Comparison of ENCODE assay signal across 12 cellular contexts in genomic region chr15:99016680-99017321, GRCh38. TPM values are rescaled to one million over a fixed set of nuclear protein-coding genes. Genes with fewer than 3 reads are reported as not detected.
DNase-seq lines count a peak whose midpoint lies in the region; FAIRE-seq and TF ChIP-seq lines count a peak whose summit lies in the region.
"Had no signal": no experiment of that assay in that cellular context is flagged by ENCODE, and none has a peak within 500 bp of the region (broad histone marks: within the 10 kb centered on the region; RNA-seq: fewer than 3 reads in every experiment).

No MANE protein-coding gene starts in this region.

- H3K27me3 Mint-ChIP-seq in neural crest cell (ENCODE audit: low read depth): peaks cover 31% of the 10 kb centered on the region

- peak overlapping the region in 1 of 2 experiments; percentile 69; a peak in 1 of 4 replicates for H3K4me2 ChIP-seq in H1 (ENCODE audit: insufficient read depth in 1 of 2, low read depth in 2 of 2, low read length in 2 of 2)

- TF ChIP-seq EP300 in H1 (IDR thresholded peaks at IDR 0.05; ENCODE audit: borderline replicate concordance in 1 of 2, low read depth in 2 of 2, low read length in 2 of 2) (no peak), tibial nerve (IDR thresholded peaks at IDR 0.05) (peak in 1 of 2 donors; percentile 17)

- no peak for FAIRE-seq in H1 (lab: Jason Lieb, UNC)
- FAIRE-seq: GM18507, pancreas had no signal

- peaks cover 8% of the 10 kb centered on the region for H3K23me2 ChIP-seq in H1 (ENCODE audit: low read depth, low read length)

- H4K8ac ChIP-seq in H1 (ENCODE audit: extremely low read depth, insufficient read depth, low read length): no peak overlapping the region

- H3K4ac ChIP-seq in H1 (replicated peaks; ENCODE audit: insufficient read length, low read depth, low read length): no peak overlapping the region

- peaks cover 0 to 2% (median 0%) of the 10 kb centered on the region in 4 experiments; a peak in 1 of 7 replicates for H3K27me3 ChIP-seq in H1 (replicated peaks in 1 of 4; ENCODE audit: control insufficient read depth in 3 of 4, extremely low read depth in 1 of 4, insufficient read depth in 3 of 4, low read length in 3 of 4)
- H3K27me3 ChIP-seq in tibial nerve: peaks cover 0 to 10% of the 10 kb centered on the region in 2 donors
- peaks cover 0 to 19% (median 6%) of the 10 kb centered on the region in 45 donors for H3K27me3 ChIP-seq in dorsolateral prefrontal cortex
- H3K27me3 ChIP-seq: pancreas had no signal

- no peak overlapping the region for H4K91ac ChIP-seq in H1 (replicated peaks; ENCODE audit: insufficient read length, low read length)

- no peak overlapping the region for H3K27ac ChIP-seq in H1 (ENCODE audit: low read depth, low read length)
- peak overlapping the region in 1 of 4 donors; percentile 15 for H3K27ac ChIP-seq in tibial nerve
- no peak overlapping the region for H3K27ac ChIP-seq in dorsolateral prefrontal cortex
- H3K27ac ChIP-seq: pancreas had no signal

- H2AFZ ChIP-seq in H1 (ENCODE audit: low read length): no peak overlapping the region

- H3K9ac ChIP-seq in H1 (replicated peaks in 1 of 4; ENCODE audit: extremely low read depth in 1 of 4, low read depth in 3 of 4, low read length in 3 of 4): no peak overlapping the region

- H2BK120ac ChIP-seq in H1 (replicated peaks; ENCODE audit: low read depth, low read length): peak overlapping the region; percentile 10

- no peak overlapping the region for H3K27ac Mint-ChIP-seq in neural crest cell (ENCODE audit: unreplicated experiment)

- H3K4me3 Mint-ChIP-seq in neural crest cell: peak overlapping the region; percentile 42

- peaks cover 5% of the 10 kb centered on the region for H3K9me3 Mint-ChIP-seq in neural crest cell

- no peaks in the 10 kb centered on the region for H3K79me2 ChIP-seq in H1 (ENCODE audit: control insufficient read depth in 1 of 2, insufficient read depth in 2 of 2, low read length in 2 of 2)

- peaks cover 0 to 4% (median 2%) of the 10 kb centered on the region in 4 experiments; a peak in 3 of 7 replicates for H3K4me1 ChIP-seq in H1 (replicated peaks in 1 of 4; ENCODE audit: control insufficient read depth in 3 of 4, insufficient read depth in 4 of 4, low read length in 3 of 4)
- H3K4me1 ChIP-seq in tibial nerve: peaks cover 0 to 15% (median 6%) of the 10 kb centered on the region in 4 donors
- H3K4me1 ChIP-seq: pancreas had no signal

- H3K4me1 Mint-ChIP-seq in neural crest cell: peaks cover 22% of the 10 kb centered on the region

- intact Hi-C loops in dorsolateral prefrontal cortex (cut with DNase I): loop anchor here in 1 of 2 donors (5.0 kb wide), 1 partner anchor 60 kb away; no protein-coding TSS in a partner anchor

- CTCF ChIA-PET in H1 (lab: Charles Lee; ENCODE audit: partially characterized antibody): interaction anchor here (0.6 kb wide), 1 partner anchor 781 kb away, joined by 3 read pairs; no protein-coding TSS in a partner anchor

- 84% methylated on average over 10 of the region's 10 CpGs; no CpG with 5 or more reads in 1 of the 2 experiments for WGBS in H1 (ENCODE audit: extremely low coverage in 1 of 2, insufficient coverage in 1 of 2, insufficient read length in 1 of 2, insufficient replicate concordance in 2 of 2, low coverage in 1 of 2, low lambda C conversion rate in 2 of 2, missing lambda C conversion rate in 1 of 2), 2 experiments
- WGBS in tibial nerve, 2 donors: 60 to 79% methylated on average over 10 of the region's 10 CpGs

- H2BK20ac ChIP-seq in H1 (ENCODE audit: low read length): no peak overlapping the region

- no peak for TF ChIP-seq RAD21 in H1 (IDR thresholded peaks at IDR 0.05 in 1 of 2, conservative IDR thresholded peaks at IDR 0.05 in 1 of 2; ENCODE audit: low read depth in 2 of 2, low read length in 2 of 2)

- no peak overlapping the region for H2BK15ac ChIP-seq in H1 (ENCODE audit: low read length)

- H3K23ac ChIP-seq in H1 (ENCODE audit: insufficient read length): no peak overlapping the region

- H4K5ac ChIP-seq in H1 (ENCODE audit: insufficient read length, low read depth, low read length): no peak overlapping the region

- H3K56ac ChIP-seq in H1 (replicated peaks; ENCODE audit: insufficient read length, low read depth, low read length): no peak overlapping the region

- no peak for TF ChIP-seq POLR2A in NB4 (IDR thresholded peaks at IDR 0.05; ENCODE audit: extremely low read depth, insufficient read length)
- TF ChIP-seq POLR2A in H1 (IDR thresholded peaks at IDR 0.05; ENCODE audit: control extremely low read depth in 1 of 2, low read depth in 2 of 2, low read length in 2 of 2): no peak
- TF ChIP-seq POLR2A in tibial nerve (IDR thresholded peaks at IDR 0.05): no peak

- POLR2A ChIA-PET in H1 (lab: Charles Lee; ENCODE audit: partially characterized antibody): interaction anchor here (0.9 to 1.1 kb wide), 2 partner anchors 12 to 40 kb away, joined by 3 to 4 read pairs; no protein-coding TSS in a partner anchor

- H3K18ac ChIP-seq in H1 (ENCODE audit: extremely low read depth, low read length): no peak overlapping the region

- no peak overlapping the region for H3K14ac ChIP-seq in H1 (ENCODE audit: insufficient read length)

- TF ChIP-seq CTCF in NB4 (IDR thresholded peaks at IDR 0.05; ENCODE audit: low read depth, low read length): no peak
- TF ChIP-seq CTCF in H1 (IDR thresholded peaks at IDR 0.05; ENCODE audit: control extremely low read depth in 1 of 3, insufficient read depth in 1 of 3, low read depth in 1 of 3, low read length in 3 of 3): no peak
- no peak for TF ChIP-seq CTCF in neural crest cell (conservative IDR thresholded peaks at IDR 0.05)
- no peak for TF ChIP-seq CTCF in tibial nerve (IDR thresholded peaks at IDR 0.05)
- no peak for TF ChIP-seq CTCF in dorsolateral prefrontal cortex (IDR thresholded peaks at IDR 0.05 in 54 of 56, conservative IDR thresholded peaks at IDR 0.05 in 2 of 56; ENCODE audit: low read depth in 1 of 56, partially characterized antibody in 56 of 56)

- H3K4me3 ChIP-seq in NB4 (ENCODE audit: low read depth, low read length) (no peak overlapping the region), H1 (ENCODE audit: extremely low read depth in 1 of 4, insufficient read depth in 2 of 4, low read depth in 3 of 4, low read length in 4 of 4) (no peak overlapping the region; a peak in 1 of 8 replicates), tibial nerve (no peak overlapping the region), dorsolateral prefrontal cortex (no peak overlapping the region)

- H3K79me1 ChIP-seq in H1 (ENCODE audit: low read depth, low read length): no peaks in the 10 kb centered on the region

- H2BK12ac ChIP-seq in H1 (ENCODE audit: low read depth, low read length): no peak overlapping the region

- H2BK5ac ChIP-seq in H1 (ENCODE audit: low read depth, low read length): no peak overlapping the region

- H3K9me3 ChIP-seq in H1 (ENCODE audit: insufficient read depth in 2 of 2, low read depth in 1 of 2, low read length in 1 of 2) (no peaks in the 10 kb centered on the region), tibial nerve (no peaks in the 10 kb centered on the region)
- H3K9me3 ChIP-seq: pancreas had no signal

- H3K36me3 Mint-ChIP-seq in neural crest cell (ENCODE audit: low read depth): no peaks in the 10 kb centered on the region

- no peaks in the 10 kb centered on the region for H3K36me3 ChIP-seq in H1 (ENCODE audit: control insufficient read depth in 2 of 4, insufficient read depth in 4 of 4, low read length in 3 of 4)
- H3K36me3 ChIP-seq in tibial nerve: no peaks in the 10 kb centered on the region
- H3K36me3 ChIP-seq: pancreas had no signal

- H2AK5ac ChIP-seq in H1 (ENCODE audit: low read depth, low read length): no peak overlapping the region

- no peaks in the 10 kb centered on the region for H4K20me1 ChIP-seq in H1 (replicated peaks in 1 of 2; ENCODE audit: control insufficient read depth in 1 of 2, insufficient read depth in 2 of 2, low read length in 2 of 2)

- DNase-seq in GM03348 (ENCODE audit: low spot score): peak; percentile 79
- peak; percentile 57 for DNase-seq in NB4 (ENCODE audit: low read depth)
- DNase-seq in H1 (ENCODE audit: low read depth in 1 of 2, low spot score in 2 of 2): peak in 1 of 2 experiments; percentile 41
- DNase-seq in neural crest cell (ENCODE audit: low read depth, low spot score): no peak
- DNase-seq in tibial nerve (ENCODE audit: low spot score in 2 of 2): no peak
- DNase-seq in SHP77 treated with DMSO at 0.1 percent for 48 hours (lab: John Stamatoyannopoulos, UW): no peak
- no peak for DNase-seq in dorsolateral prefrontal cortex
- no peak for DNase-seq in activated T-cell treated with anti-CD3 and anti-CD28 coated beads, Interleukin-2, amount 50 U/mL, for 1 hour
- DNase-seq: activated gamma-delta T cell, foreskin melanocyte, pancreas had no signal

TF ChIP-seq in H1, 55 proteins besides CTCF, POLR2A, EP300 and RAD21:
- TF ChIP-seq PHF8 (conservative IDR thresholded peaks at IDR 0.05; ENCODE audit: low read depth, low read length): no peak
- TF ChIP-seq, protein P1, sequence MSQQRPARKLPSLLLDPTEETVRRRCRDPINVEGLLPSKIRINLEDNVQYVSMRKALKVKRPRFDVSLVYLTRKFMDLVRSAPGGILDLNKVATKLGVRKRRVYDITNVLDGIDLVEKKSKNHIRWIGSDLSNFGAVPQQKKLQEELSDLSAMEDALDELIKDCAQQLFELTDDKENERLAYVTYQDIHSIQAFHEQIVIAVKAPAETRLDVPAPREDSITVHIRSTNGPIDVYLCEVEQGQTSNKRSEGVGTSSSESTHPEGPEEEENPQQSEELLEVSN (IDR thresholded peaks at IDR 0.05): no peak
TF ChIP-seq in H1: peak in this region for 0.

RNA-seq across cellular contexts. Expression of gene PGPEP1L, which starts 9.2 kb away (rescaled TPM):
- total RNA-seq in H1 (2021; fragmentation: NEBNext Ultra II Directional; extraction: Animal tissue kit (Norgen Biotek cat#: 25700)): 0.22 TPM in 1 of 2 replicates, not detected in the other
- 0.14 and 0.17 TPM in 2 replicates for polyA plus RNA-seq in H1 (2011; rRNA removed)
- 0.10 TPM for polyA plus RNA-seq in H1 (2011; cell fraction: cytosol; rRNA removed)
- 0.37 TPM for polyA plus RNA-seq in H1 (2011; cell fraction: nucleus; rRNA removed)
- 0.18 TPM in 1 of 4 replicates, not detected in the others for polyA plus RNA-seq in H1 (2012, experiment 1 of 2)
- not detected for polyA plus RNA-seq in H1 (2012, experiment 2 of 2)
- not detected for polyA plus RNA-seq in H1 (2013, experiment 1 of 2)
- 0.04 TPM for polyA plus RNA-seq in H1 (2013, experiment 2 of 2)
- polyA minus RNA-seq in H1 (2011; rRNA and poly(A)+ RNA removed): 0.38 TPM in 1 of 2 replicates, not detected in the other
- not detected for polyA minus RNA-seq in H1 (2011; cell fraction: cytosol; rRNA and poly(A)+ RNA removed)
- not detected for polyA minus RNA-seq in H1 (2011; cell fraction: nucleus; rRNA and poly(A)+ RNA removed)
- total RNA-seq in neural crest cell (not detected in 2 replicates), tibial nerve (not detected), dorsolateral prefrontal cortex (1 to 10 TPM in 66 of 120 experiments, under 1 TPM in 41, not detected in 13; 0.36 to 3.0 (median 1.2) TPM)

Comparison
In these comparisons a context has a peak if more than half of its experiments do, and no peak if none do; other contexts are left out.
1. DNase-seq: peak in GM03348 (single experiment) and NB4 (single experiment); none in neural crest cell (single experiment), tibial nerve (0 of 2), SHP77 treated with DMSO at 0.1 percent for 48 hours (single experiment), dorsolateral prefrontal cortex (0 of 10) and activated T-cell treated with anti-CD3 and anti-CD28 coated beads, Interleukin-2, amount 50 U/mL, for 1 hour (single experiment).